11 cellular contexts compared by ENCODE assay signal in the genomic region with DNA sequence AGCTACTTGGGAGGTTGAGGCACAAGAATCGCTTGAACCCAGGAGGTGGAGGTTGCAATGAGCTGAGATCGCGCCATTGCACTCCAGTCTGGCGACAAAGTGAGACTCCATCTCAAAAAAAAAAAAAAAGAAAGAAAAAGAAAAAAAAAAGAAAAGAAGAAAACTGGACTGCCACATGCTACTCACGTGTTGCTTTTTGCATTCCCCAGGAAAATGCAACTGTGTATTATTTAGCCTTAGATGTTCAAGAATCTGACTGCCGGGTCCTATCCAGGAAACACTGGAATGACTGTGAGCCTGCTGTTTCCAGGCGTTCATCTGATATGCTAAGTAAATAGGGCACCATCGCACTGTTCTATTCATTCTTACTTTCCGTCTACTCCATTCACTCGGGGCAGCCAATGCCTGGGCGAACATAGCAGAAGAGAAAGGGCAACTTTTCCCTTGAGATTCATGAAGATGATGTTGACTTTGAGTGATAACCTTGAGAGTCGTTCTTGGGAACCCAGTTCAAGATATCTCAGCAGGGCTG. TPM values are rescaled to one million over a fixed set of nuclear protein-coding genes. Genes with fewer than 3 reads are reported as not detected.
"Had no signal": no experiment of that assay in that cellular context is flagged by ENCODE, and none has a peak within 500 bp of the region (broad histone marks: within the 10 kb centered on the region; RNA-seq: fewer than 3 reads in every experiment).

No MANE protein-coding gene starts in this region.

- ATAC-seq: HCT116 had no signal

- H3K9me3 ChIP-seq: HAP-1 had no signal

- DNase-seq: GM23248, GOT3, H7, HFFc6, KBM-7 had no signal

- H3K27ac ChIP-seq: GM23248 had no signal

- H2AFZ ChIP-seq: GM23248 had no signal

- H3K4me3 ChIP-seq: GM23248, HAP-1 had no signal

- H3K9ac ChIP-seq: GM23248 had no signal

- H3K36me3 ChIP-seq: HAP-1 had no signal

- FAIRE-seq: HTR-8/SVneo had no signal

RNA-seq across cellular contexts. Expression of a gene that starts 21.4 kb away (rescaled TPM):
- total RNA-seq: GM23248, H4, HFFc6, HT-29 had no signal
- polyA plus RNA-seq: GM23248, IgD-negative memory B cell had no signal

RNA-seq across cellular contexts. Expression of a gene that starts 30.0 kb away (rescaled TPM):
- total RNA-seq: GM23248, H4, H7, HFFc6, HT-29 had no signal
- polyA plus RNA-seq: GM23248, IgD-negative memory B cell had no signal

RNA-seq across cellular contexts. Expression of a gene that starts 47.0 kb away (rescaled TPM):
- total RNA-seq: GM23248, H4, H7, HFFc6, HT-29 had no signal
- polyA plus RNA-seq: GM23248, IgD-negative memory B cell had no signal
